ENCODE assay signal across 1 cellular context in genomic region chr1:231319080-231319479, GRCh38.
TF ChIP-seq lines count a peak whose summit lies in the region.

No MANE protein-coding gene starts in this region.

TF ChIP-seq in HepG2, 621 proteins besides CTCF, POLR2A, EP300 and RAD21:
- TF ChIP-seq ZNF816 (CRISPR knock-in tag; IDR thresholded peaks at IDR 0.05; ENCODE audit: borderline replicate concordance), result no peak
- TF ChIP-seq CSRNP1 (CRISPR knock-in tag; IDR thresholded peaks at IDR 0.05), result no peak
- TF ChIP-seq ZNF891 (CRISPR knock-in tag; IDR thresholded peaks at IDR 0.05), result no peak
- no peak for TF ChIP-seq ZXDC (CRISPR knock-in tag; IDR thresholded peaks at IDR 0.05)
- TF ChIP-seq TAF1 (CRISPR knock-in tag; IDR thresholded peaks at IDR 0.05), result no peak
- TF ChIP-seq ZNF281 (CRISPR knock-in tag; IDR thresholded peaks at IDR 0.05; ENCODE audit: borderline replicate concordance), result no peak
- no peak for TF ChIP-seq SPEN (CRISPR knock-in tag; IDR thresholded peaks at IDR 0.05; ENCODE audit: low read depth)
- no peak for TF ChIP-seq ZNF619 (CRISPR knock-in tag; IDR thresholded peaks at IDR 0.05)
